ENCODE assay signal across 37 cellular contexts in the genomic region with DNA sequence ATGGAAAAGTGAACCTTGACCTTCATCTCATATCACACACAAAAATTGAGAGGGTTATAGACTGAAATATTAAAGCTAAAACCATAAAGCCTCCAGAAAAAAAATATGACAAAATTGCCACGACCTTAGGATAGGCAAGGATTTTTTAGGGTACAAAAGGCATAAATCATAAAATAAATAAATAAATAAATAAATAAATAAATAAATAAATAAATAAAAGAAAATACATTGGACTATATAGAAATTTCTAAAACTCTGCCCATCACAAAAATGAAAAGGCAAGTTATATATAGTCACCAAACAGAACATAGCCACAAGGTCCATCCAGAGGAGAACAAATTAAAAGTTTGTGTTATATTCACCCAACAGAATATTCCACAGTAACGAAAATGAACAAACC.
"Had no signal": no experiment of that assay in that cellular context is flagged by ENCODE, and none has a peak within 500 bp of the region (broad histone marks: within the 10 kb centered on the region; RNA-seq: fewer than 3 reads in every experiment).

No MANE protein-coding gene starts in this region.

- H3K4me3 Mint-ChIP-seq: activated CD4-positive, alpha-beta T cell treated with anti-CD3 and anti-CD28 coated beads for 36 hours; activated CD4-positive, alpha-beta T cell treated with anti-CD3 and anti-CD28 coated beads, Interleukin-2, amount 10 ng/mL, durations not matched to agents 7 days and 5 days; activated CD8-positive, alpha-beta T cell treated with anti-CD3 and anti-CD28 coated beads for 36 hours; activated naive CD4-positive, alpha-beta T cell treated with anti-CD3 and anti-CD28 coated beads for 36 hours; activated naive CD8-positive, alpha-beta T cell treated with anti-CD3 and anti-CD28 coated beads for 36 hours; activated T-cell treated with anti-CD3 and anti-CD28 coated beads, Interleukin-2, amount 50 U/mL, for 4 hours; activated T-cell treated with anti-CD3 and anti-CD28 coated beads, Interleukin-2, amount 50 U/mL, for 72 hours; activated T-helper 1 cell treated with anti-CD3 and anti-CD28 coated beads, Interleukin-12 subunit alpha, Interleukin-12 subunit beta, Interleukin-2, Interleukin-4 antibody, amounts not matched to agents 30 ng/mL and 10 ng/mL and 1 ng/mL, durations not matched to agents 14 hours and 24 hours and 36 hours; activated T-helper 17 cell treated with anti-CD3 and anti-CD28 coated beads, Interleukin-2, amount 50 U/mL, for 72 hours; T-helper 1 cell treated with Interleukin-12 subunit alpha and Interleukin-12 subunit beta and Interleukin-4 antibody, amounts not matched to agents 30 μg/mL and 1 μg/mL, for 36 hours; T-helper 2 cell treated with Interferon-gamma antibody and Interleukin-4, amounts not matched to agents 5 μg/mL and 100 μg/mL, for 36 hours had no signal

- H3K27ac Mint-ChIP-seq: activated CD4-positive, alpha-beta T cell treated with anti-CD3 and anti-CD28 coated beads for 36 hours; activated CD4-positive, alpha-beta T cell treated with anti-CD3 and anti-CD28 coated beads, Interleukin-2, amount 10 ng/mL, durations not matched to agents 7 days and 5 days; activated CD8-positive, alpha-beta T cell treated with anti-CD3 and anti-CD28 coated beads for 36 hours; activated naive CD4-positive, alpha-beta T cell treated with anti-CD3 and anti-CD28 coated beads for 36 hours; activated naive CD4-positive, alpha-beta T cell treated with anti-CD3 and anti-CD28 coated beads, Interleukin-2, amount 50 U/mL, for 72 hours; activated naive CD8-positive, alpha-beta T cell treated with anti-CD3 and anti-CD28 coated beads for 36 hours; activated T-cell treated with anti-CD3 and anti-CD28 coated beads, Interleukin-2, amount 50 U/mL, for 72 hours; activated T-helper 1 cell treated with anti-CD3 and anti-CD28 coated beads, Interleukin-12 subunit alpha, Interleukin-12 subunit beta, Interleukin-2, Interleukin-4 antibody, amounts not matched to agents 30 ng/mL and 10 ng/mL and 1 ng/mL, durations not matched to agents 14 hours and 24 hours and 36 hours; activated T-helper 17 cell treated with anti-CD3 and anti-CD28 coated beads, Interleukin-2, amount 50 U/mL, for 72 hours; T-helper 1 cell treated with Interleukin-12 subunit alpha and Interleukin-12 subunit beta and Interleukin-4 antibody, amounts not matched to agents 30 μg/mL and 1 μg/mL, for 36 hours; T-helper 2 cell treated with Interferon-gamma antibody and Interleukin-4, amounts not matched to agents 5 μg/mL and 100 μg/mL, for 36 hours had no signal

- H3K36me3 ChIP-seq: adrenal gland, brain microvascular endothelial cell, breast epithelium had no signal

- ATAC-seq: activated CD4-positive, alpha-beta T cell treated with anti-CD3 and anti-CD28 coated beads for 36 hours; activated CD4-positive, CD25-positive, alpha-beta regulatory T cell treated with anti-CD3 and anti-CD28 coated beads, Interleukin-2, amount 50 U/mL, for 24 hours; activated CD8-positive, alpha-beta T cell treated with anti-CD3 and anti-CD28 coated beads for 36 hours; activated naive CD4-positive, alpha-beta T cell treated with anti-CD3 and anti-CD28 coated beads, Interleukin-2, amount 50 U/mL, for 72 hours; activated T-cell treated with anti-CD3 and anti-CD28 coated beads, Interleukin-2, amount 50 U/mL, for 4 hours; activated T-cell treated with anti-CD3 and anti-CD28 coated beads, Interleukin-2, amount 50 U/mL, for 72 hours; activated T-helper 17 cell treated with anti-CD3 and anti-CD28 coated beads, Interleukin-2, amount 50 U/mL, for 72 hours; body of pancreas had no signal

- H3K9me3 ChIP-seq: adrenal gland, body of pancreas, breast epithelium had no signal

- H3K9me3 Mint-ChIP-seq: activated CD4-positive, alpha-beta T cell treated with anti-CD3 and anti-CD28 coated beads, Interleukin-2, amount 10 ng/mL, durations not matched to agents 7 days and 5 days; activated CD8-positive, alpha-beta T cell treated with anti-CD3 and anti-CD28 coated beads for 36 hours; activated naive CD4-positive, alpha-beta T cell treated with anti-CD3 and anti-CD28 coated beads for 36 hours; activated naive CD4-positive, alpha-beta T cell treated with anti-CD3 and anti-CD28 coated beads, Interleukin-2, amount 50 U/mL, for 72 hours; activated naive CD8-positive, alpha-beta T cell treated with anti-CD3 and anti-CD28 coated beads for 36 hours; activated T-cell treated with anti-CD3 and anti-CD28 coated beads, Interleukin-2, amount 50 U/mL, for 4 hours; activated T-cell treated with anti-CD3 and anti-CD28 coated beads, Interleukin-2, amount 50 U/mL, for 72 hours; activated T-helper 17 cell treated with anti-CD3 and anti-CD28 coated beads, Interleukin-2, amount 50 U/mL, for 72 hours; T-helper 2 cell treated with Interferon-gamma antibody and Interleukin-4, amounts not matched to agents 5 μg/mL and 100 μg/mL, for 36 hours had no signal

- FAIRE-seq: astrocyte, TTC549 had no signal

- DNase-seq: activated CD4-positive, alpha-beta T cell treated with anti-CD3 and anti-CD28 coated beads for 1 hour; activated CD4-positive, alpha-beta T cell treated with anti-CD3 and anti-CD28 coated beads for 36 hours; activated CD4-positive, alpha-beta T cell treated with anti-CD3 and anti-CD28 coated beads for 48 hours; activated CD4-positive, alpha-beta T cell treated with anti-CD3 and anti-CD28 coated beads, Interleukin-2, amount 10 ng/mL, durations not matched to agents 7 days and 5 days; activated CD4-positive, alpha-beta T cell treated with anti-CD3 and anti-CD28 coated beads, Interleukin-2, amount 50 U/mL, for 48 hours; activated CD4-positive, CD25-positive, alpha-beta regulatory T cell; activated CD8-positive, alpha-beta memory T cell treated with anti-CD3 and anti-CD28 coated beads, Interleukin-2, amount 50 U/mL, for 4 hours; activated CD8-positive, alpha-beta T cell treated with anti-CD3 and anti-CD28 coated beads for 36 hours; activated effector memory CD4-positive, alpha-beta T cell treated with anti-CD3 and anti-CD28 coated beads, Interleukin-2, amount 50 U/mL, for 16 hours; activated gamma-delta T cell treated with Interleukin-2 at 50 U/mL for 16 hours; activated naive CD4-positive, alpha-beta T cell; activated naive CD4-positive, alpha-beta T cell treated with anti-CD3 and anti-CD28 coated beads for 36 hours; activated naive CD4-positive, alpha-beta T cell treated with anti-CD3 and anti-CD28 coated beads, Interleukin-2, amount 50 U/mL, for 16 hours; activated naive CD8-positive, alpha-beta T cell treated with anti-CD3 and anti-CD28 coated beads for 36 hours; activated T-cell treated with anti-CD3 and anti-CD28 coated beads for 4 hours; activated T-cell treated with anti-CD3 and anti-CD28 coated beads, Interleukin-2, amount 50 U/mL, for 1 hour; activated T-cell treated with anti-CD3 and anti-CD28 coated beads, Interleukin-2, amount 50 U/mL, for 4 hours; activated T-cell treated with anti-CD3 and anti-CD28 coated beads, Interleukin-2, amount 50 U/mL, for 72 hours; adrenal gland; amniotic stem cell; aorta; body of pancreas; brain microvascular endothelial cell; central memory CD4-positive, alpha-beta T cell; T-helper 1 cell; T-helper 2 cell; T-helper 9 cell had no signal

- H3K4me1 ChIP-seq: adrenal gland, body of pancreas, breast epithelium had no signal

- H3K4me3 ChIP-seq: adrenal gland, body of pancreas, breast epithelium had no signal

- H3K27ac ChIP-seq: adrenal gland, body of pancreas, brain microvascular endothelial cell, breast epithelium, VCaP had no signal

- H3K27me3 Mint-ChIP-seq: activated CD4-positive, alpha-beta T cell treated with anti-CD3 and anti-CD28 coated beads for 36 hours; activated CD4-positive, alpha-beta T cell treated with anti-CD3 and anti-CD28 coated beads, Interleukin-2, amount 10 ng/mL, durations not matched to agents 7 days and 5 days; activated CD8-positive, alpha-beta T cell treated with anti-CD3 and anti-CD28 coated beads for 36 hours; activated naive CD8-positive, alpha-beta T cell treated with anti-CD3 and anti-CD28 coated beads for 36 hours; activated T-helper 17 cell treated with anti-CD3 and anti-CD28 coated beads, Interleukin-2, amount 50 U/mL, for 72 hours had no signal

- H3K4me1 Mint-ChIP-seq: activated CD4-positive, alpha-beta T cell treated with anti-CD3 and anti-CD28 coated beads, Interleukin-2, amount 10 ng/mL, durations not matched to agents 7 days and 5 days had no signal
